Comparison of ENCODE assay signal across 1 cellular context in the genomic region with DNA sequence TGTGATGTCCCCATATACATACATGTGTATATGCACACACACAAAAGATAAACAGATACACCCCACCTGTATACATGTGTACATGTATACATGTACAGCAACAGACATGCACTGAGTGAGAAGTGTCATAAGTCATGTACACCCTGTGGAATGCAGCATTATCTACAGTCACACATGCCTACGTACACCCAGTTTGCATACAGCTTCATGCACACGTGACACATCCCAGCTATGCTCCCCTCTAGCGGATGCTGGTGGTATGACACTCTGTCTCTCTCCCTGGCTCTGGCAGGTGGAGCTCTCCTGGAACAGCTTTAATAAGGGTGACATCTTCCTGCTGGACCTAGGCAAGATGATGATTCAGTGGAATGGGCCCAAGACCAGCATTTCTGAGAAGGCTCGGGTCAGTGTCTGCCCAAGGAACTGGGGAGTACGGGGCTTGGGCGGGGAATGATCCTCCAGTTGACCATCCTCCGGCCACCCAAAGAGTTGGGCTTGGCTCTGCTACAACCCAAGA.
TF ChIP-seq lines count a peak whose summit lies in the region.

No MANE protein-coding gene starts in this region.

TF ChIP-seq in K562, 482 proteins besides CTCF, POLR2A, EP300 and RAD21 (continued from another document and continues in another):
- no peak for TF ChIP-seq SAFB2 (IDR thresholded peaks at IDR 0.05; ENCODE audit: borderline replicate concordance, low read depth, low read length, severe bottlenecking)
- 0 out of 2 replicates have a peak, but pooled peaks have one; percentile 4 for TF ChIP-seq TAF7 (tag; IDR thresholded peaks at IDR 0.05)
- TF ChIP-seq NBN (IDR thresholded peaks at IDR 0.05; ENCODE audit: low read depth) = no peak
- TF ChIP-seq SREBF2 (CRISPR knock-in tag; IDR thresholded peaks at IDR 0.05) = no peak
- TF ChIP-seq NCOR1 (IDR thresholded peaks at IDR 0.05) = peak; percentile 93
- no peak for TF ChIP-seq SUPT5H (IDR thresholded peaks at IDR 0.05)
- no peak; a peak in 1 of 4 replicates for TF ChIP-seq NONO (IDR thresholded peaks at IDR 0.05; ENCODE audit: low read depth in 2 of 2, low read length in 1 of 2)
- TF ChIP-seq, protein P1, sequence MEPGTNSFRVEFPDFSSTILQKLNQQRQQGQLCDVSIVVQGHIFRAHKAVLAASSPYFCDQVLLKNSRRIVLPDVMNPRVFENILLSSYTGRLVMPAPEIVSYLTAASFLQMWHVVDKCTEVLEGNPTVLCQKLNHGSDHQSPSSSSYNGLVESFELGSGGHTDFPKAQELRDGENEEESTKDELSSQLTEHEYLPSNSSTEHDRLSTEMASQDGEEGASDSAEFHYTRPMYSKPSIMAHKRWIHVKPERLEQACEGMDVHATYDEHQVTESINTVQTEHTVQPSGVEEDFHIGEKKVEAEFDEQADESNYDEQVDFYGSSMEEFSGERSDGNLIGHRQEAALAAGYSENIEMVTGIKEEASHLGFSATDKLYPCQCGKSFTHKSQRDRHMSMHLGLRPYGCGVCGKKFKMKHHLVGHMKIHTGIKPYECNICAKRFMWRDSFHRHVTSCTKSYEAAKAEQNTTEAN (CRISPR knock-in tag; IDR thresholded peaks at IDR 0.05) = no peak
- no peak for TF ChIP-seq ARHGAP35 (IDR thresholded peaks at IDR 0.05; ENCODE audit: partially characterized antibody)
- TF ChIP-seq MCM2 (IDR thresholded peaks at IDR 0.05; ENCODE audit: low read depth) = no peak
- peak; percentile 87 for TF ChIP-seq LEF1 (IDR thresholded peaks at IDR 0.05)
- TF ChIP-seq E2F3 (CRISPR knock-in tag; IDR thresholded peaks at IDR 0.05) = 0 out of 2 replicates have a peak, but pooled peaks have one; percentile 4
- TF ChIP-seq RBM25 (IDR thresholded peaks at IDR 0.05; ENCODE audit: low read depth, low read length, severe bottlenecking) = no peak
- TF ChIP-seq NELFE (IDR thresholded peaks at IDR 0.05; ENCODE audit: insufficient read depth, insufficient read length) = no peak
- no peak for TF ChIP-seq ZNF175 (CRISPR knock-in tag; IDR thresholded peaks at IDR 0.05; ENCODE audit: low read depth)
- TF ChIP-seq, protein P2, sequence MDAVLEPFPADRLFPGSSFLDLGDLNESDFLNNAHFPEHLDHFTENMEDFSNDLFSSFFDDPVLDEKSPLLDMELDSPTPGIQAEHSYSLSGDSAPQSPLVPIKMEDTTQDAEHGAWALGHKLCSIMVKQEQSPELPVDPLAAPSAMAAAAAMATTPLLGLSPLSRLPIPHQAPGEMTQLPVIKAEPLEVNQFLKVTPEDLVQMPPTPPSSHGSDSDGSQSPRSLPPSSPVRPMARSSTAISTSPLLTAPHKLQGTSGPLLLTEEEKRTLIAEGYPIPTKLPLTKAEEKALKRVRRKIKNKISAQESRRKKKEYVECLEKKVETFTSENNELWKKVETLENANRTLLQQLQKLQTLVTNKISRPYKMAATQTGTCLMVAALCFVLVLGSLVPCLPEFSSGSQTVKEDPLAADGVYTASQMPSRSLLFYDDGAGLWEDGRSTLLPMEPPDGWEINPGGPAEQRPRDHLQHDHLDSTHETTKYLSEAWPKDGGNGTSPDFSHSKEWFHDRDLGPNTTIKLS (IDR thresholded peaks at IDR 0.05; ENCODE audit: borderline replicate concordance, low read depth) = no peak
- TF ChIP-seq, protein P3, sequence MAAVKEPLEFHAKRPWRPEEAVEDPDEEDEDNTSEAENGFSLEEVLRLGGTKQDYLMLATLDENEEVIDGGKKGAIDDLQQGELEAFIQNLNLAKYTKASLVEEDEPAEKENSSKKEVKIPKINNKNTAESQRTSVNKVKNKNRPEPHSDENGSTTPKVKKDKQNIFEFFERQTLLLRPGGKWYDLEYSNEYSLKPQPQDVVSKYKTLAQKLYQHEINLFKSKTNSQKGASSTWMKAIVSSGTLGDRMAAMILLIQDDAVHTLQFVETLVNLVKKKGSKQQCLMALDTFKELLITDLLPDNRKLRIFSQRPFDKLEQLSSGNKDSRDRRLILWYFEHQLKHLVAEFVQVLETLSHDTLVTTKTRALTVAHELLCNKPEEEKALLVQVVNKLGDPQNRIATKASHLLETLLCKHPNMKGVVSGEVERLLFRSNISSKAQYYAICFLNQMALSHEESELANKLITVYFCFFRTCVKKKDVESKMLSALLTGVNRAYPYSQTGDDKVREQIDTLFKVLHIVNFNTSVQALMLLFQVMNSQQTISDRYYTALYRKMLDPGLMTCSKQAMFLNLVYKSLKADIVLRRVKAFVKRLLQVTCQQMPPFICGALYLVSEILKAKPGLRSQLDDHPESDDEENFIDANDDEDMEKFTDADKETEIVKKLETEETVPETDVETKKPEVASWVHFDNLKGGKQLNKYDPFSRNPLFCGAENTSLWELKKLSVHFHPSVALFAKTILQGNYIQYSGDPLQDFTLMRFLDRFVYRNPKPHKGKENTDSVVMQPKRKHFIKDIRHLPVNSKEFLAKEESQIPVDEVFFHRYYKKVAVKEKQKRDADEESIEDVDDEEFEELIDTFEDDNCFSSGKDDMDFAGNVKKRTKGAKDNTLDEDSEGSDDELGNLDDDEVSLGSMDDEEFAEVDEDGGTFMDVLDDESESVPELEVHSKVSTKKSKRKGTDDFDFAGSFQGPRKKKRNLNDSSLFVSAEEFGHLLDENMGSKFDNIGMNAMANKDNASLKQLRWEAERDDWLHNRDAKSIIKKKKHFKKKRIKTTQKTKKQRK (IDR thresholded peaks at IDR 0.05; ENCODE audit: borderline replicate concordance, low read depth, low read length) = no peak
- TF ChIP-seq, protein P4, sequence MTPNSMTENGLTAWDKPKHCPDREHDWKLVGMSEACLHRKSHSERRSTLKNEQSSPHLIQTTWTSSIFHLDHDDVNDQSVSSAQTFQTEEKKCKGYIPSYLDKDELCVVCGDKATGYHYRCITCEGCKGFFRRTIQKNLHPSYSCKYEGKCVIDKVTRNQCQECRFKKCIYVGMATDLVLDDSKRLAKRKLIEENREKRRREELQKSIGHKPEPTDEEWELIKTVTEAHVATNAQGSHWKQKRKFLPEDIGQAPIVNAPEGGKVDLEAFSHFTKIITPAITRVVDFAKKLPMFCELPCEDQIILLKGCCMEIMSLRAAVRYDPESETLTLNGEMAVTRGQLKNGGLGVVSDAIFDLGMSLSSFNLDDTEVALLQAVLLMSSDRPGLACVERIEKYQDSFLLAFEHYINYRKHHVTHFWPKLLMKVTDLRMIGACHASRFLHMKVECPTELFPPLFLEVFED (CRISPR knock-in tag; conservative IDR thresholded peaks at IDR 0.05) = no peak
- TF ChIP-seq POU5F1 (IDR thresholded peaks at IDR 0.05; ENCODE audit: borderline replicate concordance, low read depth, low read length, partially characterized antibody) = no peak
- TF ChIP-seq HNRNPK (IDR thresholded peaks at IDR 0.05; ENCODE audit: low read depth, low read length, poor library complexity, severe bottlenecking) = no peak
- no peak for TF ChIP-seq MECOM (CRISPR knock-in tag; IDR thresholded peaks at IDR 0.05)
- TF ChIP-seq, protein P5, sequence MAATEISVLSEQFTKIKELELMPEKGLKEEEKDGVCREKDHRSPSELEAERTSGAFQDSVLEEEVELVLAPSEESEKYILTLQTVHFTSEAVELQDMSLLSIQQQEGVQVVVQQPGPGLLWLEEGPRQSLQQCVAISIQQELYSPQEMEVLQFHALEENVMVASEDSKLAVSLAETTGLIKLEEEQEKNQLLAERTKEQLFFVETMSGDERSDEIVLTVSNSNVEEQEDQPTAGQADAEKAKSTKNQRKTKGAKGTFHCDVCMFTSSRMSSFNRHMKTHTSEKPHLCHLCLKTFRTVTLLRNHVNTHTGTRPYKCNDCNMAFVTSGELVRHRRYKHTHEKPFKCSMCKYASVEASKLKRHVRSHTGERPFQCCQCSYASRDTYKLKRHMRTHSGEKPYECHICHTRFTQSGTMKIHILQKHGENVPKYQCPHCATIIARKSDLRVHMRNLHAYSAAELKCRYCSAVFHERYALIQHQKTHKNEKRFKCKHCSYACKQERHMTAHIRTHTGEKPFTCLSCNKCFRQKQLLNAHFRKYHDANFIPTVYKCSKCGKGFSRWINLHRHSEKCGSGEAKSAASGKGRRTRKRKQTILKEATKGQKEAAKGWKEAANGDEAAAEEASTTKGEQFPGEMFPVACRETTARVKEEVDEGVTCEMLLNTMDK (IDR thresholded peaks at IDR 0.05; ENCODE audit: borderline replicate concordance, insufficient read depth, low read depth, low read length, poor library complexity, severe bottlenecking) = peak; percentile 83
- TF ChIP-seq, protein P6, sequence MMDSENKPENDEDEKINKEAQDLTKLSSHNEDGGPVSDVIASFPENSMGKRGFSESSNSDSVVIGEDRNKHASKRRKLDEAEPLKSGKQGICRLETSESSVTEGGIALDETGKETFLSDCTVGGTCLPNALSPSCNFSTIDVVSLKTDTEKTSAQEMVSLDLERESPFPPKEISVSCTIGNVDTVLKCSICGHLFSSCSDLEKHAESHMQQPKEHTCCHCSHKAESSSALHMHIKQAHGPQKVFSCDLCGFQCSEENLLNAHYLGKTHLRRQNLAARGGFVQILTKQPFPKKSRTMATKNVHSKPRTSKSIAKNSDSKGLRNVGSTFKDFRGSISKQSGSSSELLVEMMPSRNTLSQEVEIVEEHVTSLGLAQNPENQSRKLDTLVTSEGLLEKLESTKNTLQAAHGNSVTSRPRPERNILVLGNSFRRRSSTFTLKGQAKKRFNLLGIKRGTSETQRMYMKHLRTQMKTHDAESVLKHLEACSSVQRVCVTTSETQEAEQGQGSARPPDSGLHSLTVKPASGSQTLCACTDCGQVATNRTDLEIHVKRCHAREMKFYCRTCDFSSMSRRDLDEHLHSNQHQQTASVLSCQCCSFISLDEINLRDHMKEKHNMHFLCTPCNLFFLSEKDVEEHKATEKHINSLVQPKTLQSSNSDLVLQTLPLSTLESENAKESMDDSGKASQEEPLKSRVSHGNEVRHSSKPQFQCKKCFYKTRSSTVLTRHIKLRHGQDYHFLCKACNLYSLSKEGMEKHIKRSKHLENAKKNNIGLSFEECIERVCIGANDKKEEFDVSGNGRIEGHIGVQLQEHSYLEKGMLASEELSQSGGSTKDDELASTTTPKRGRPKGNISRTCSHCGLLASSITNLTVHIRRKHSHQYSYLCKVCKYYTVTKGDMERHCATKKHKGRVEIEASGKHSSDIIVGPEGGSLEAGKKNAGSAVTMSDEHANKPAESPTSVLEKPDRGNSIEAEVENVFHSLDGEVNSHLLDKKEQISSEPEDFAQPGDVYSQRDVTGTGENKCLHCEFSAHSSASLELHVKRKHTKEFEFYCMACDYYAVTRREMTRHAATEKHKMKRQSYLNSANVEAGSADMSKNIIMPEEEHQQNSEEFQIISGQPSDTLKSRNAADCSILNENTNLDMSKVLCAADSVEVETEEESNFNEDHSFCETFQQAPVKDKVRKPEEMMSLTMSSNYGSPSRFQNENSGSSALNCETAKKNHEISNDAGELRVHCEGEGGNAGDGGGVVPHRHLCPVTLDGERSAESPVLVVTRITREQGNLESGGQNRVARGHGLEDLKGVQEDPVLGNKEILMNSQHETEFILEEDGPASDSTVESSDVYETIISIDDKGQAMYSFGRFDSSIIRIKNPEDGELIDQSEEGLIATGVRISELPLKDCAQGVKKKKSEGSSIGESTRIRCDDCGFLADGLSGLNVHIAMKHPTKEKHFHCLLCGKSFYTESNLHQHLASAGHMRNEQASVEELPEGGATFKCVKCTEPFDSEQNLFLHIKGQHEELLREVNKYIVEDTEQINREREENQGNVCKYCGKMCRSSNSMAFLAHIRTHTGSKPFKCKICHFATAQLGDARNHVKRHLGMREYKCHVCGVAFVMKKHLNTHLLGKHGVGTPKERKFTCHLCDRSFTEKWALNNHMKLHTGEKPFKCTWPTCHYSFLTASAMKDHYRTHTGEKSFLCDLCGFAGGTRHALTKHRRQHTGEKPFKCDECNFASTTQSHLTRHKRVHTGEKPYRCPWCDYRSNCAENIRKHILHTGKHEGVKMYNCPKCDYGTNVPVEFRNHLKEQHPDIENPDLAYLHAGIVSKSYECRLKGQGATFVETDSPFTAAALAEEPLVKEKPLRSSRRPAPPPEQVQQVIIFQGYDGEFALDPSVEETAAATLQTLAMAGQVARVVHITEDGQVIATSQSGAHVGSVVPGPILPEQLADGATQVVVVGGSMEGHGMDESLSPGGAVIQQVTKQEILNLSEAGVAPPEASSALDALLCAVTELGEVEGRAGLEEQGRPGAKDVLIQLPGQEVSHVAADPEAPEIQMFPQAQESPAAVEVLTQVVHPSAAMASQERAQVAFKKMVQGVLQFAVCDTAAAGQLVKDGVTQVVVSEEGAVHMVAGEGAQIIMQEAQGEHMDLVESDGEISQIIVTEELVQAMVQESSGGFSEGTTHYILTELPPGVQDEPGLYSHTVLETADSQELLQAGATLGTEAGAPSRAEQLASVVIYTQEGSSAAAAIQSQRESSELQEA (IDR thresholded peaks at IDR 0.05; ENCODE audit: low read depth) = no peak
- TF ChIP-seq, protein P7, sequence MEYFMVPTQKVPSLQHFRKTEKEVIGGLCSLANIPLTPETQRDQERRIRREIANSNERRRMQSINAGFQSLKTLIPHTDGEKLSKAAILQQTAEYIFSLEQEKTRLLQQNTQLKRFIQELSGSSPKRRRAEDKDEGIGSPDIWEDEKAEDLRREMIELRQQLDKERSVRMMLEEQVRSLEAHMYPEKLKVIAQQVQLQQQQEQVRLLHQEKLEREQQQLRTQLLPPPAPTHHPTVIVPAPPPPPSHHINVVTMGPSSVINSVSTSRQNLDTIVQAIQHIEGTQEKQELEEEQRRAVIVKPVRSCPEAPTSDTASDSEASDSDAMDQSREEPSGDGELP (CRISPR knock-in tag; IDR thresholded peaks at IDR 0.05; ENCODE audit: borderline replicate concordance) = peak; percentile 74
- no peak for TF ChIP-seq ZFP1 (CRISPR knock-in tag; IDR thresholded peaks at IDR 0.05)
- no peak for TF ChIP-seq RUNX1 (IDR thresholded peaks at IDR 0.05; ENCODE audit: low read depth)
- no peak for TF ChIP-seq ZNF133 (CRISPR knock-in tag; IDR thresholded peaks at IDR 0.05)
- no peak for TF ChIP-seq PHB2 (IDR thresholded peaks at IDR 0.05; ENCODE audit: low read depth)
- TF ChIP-seq, protein P8, sequence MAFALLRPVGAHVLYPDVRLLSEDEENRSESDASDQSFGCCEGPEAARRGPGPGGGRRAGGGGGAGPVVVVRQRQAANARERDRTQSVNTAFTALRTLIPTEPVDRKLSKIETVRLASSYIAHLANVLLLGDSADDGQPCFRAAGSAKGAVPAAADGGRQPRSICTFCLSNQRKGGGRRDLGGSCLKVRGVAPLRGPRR (CRISPR knock-in tag; IDR thresholded peaks at IDR 0.05) = no peak
- TF ChIP-seq LARP7 (IDR thresholded peaks at IDR 0.05) = no peak
- no peak for TF ChIP-seq KAT7 (CRISPR knock-in tag; IDR thresholded peaks at IDR 0.05; ENCODE audit: borderline replicate concordance)
- TF ChIP-seq CBX8 (IDR thresholded peaks at IDR 0.05; ENCODE audit: borderline replicate concordance, extremely low read depth, low read depth, low read length, poor library complexity, severe bottlenecking) = no peak
- TF ChIP-seq, protein P9, sequence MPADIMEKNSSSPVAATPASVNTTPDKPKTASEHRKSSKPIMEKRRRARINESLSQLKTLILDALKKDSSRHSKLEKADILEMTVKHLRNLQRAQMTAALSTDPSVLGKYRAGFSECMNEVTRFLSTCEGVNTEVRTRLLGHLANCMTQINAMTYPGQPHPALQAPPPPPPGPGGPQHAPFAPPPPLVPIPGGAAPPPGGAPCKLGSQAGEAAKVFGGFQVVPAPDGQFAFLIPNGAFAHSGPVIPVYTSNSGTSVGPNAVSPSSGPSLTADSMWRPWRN (IDR thresholded peaks at IDR 0.05; ENCODE audit: low read depth) = no peak
- TF ChIP-seq PHF8 (IDR thresholded peaks at IDR 0.05; ENCODE audit: borderline replicate concordance, low read length) = no peak
- no peak for TF ChIP-seq ZNF76 (CRISPR knock-in tag; IDR thresholded peaks at IDR 0.05; ENCODE audit: borderline replicate concordance)
- TF ChIP-seq BRF1 (IDR thresholded peaks at IDR 0.05; ENCODE audit: borderline replicate concordance, extremely low read depth, insufficient read length) = no peak
- no peak for TF ChIP-seq RBM15 (IDR thresholded peaks at IDR 0.05; ENCODE audit: insufficient read depth, low read length)
- TF ChIP-seq GATAD2A (IDR thresholded peaks at IDR 0.05) = no peak
- TF ChIP-seq CAMTA2 (CRISPR knock-in tag; conservative IDR thresholded peaks at IDR 0.05) = no peak
- no peak for TF ChIP-seq ZNF41 (CRISPR knock-in tag; conservative IDR thresholded peaks at IDR 0.05)
- TF ChIP-seq EP400 (IDR thresholded peaks at IDR 0.05) = peak; percentile 68
- no peak for TF ChIP-seq ZNF699 (CRISPR knock-in tag; IDR thresholded peaks at IDR 0.05; ENCODE audit: insufficient replicate concordance)
